ENCODE assay signal across 8 cellular contexts in genomic region chr1:154155282-154155681, GRCh38. TPM values are rescaled to one million over a fixed set of nuclear protein-coding genes. Genes with fewer than 3 reads are reported as not detected.
DNase-seq lines count a peak whose midpoint lies in the region; ATAC-seq and TF ChIP-seq lines count a peak whose summit lies in the region.

No MANE protein-coding gene starts in this region.

- H3K27me3 ChIP-seq in rectal smooth muscle tissue (ENCODE audit: control insufficient read depth, insufficient read depth, low read length): no peaks in the 10 kb centered on the region

- no peak overlapping the region for H3K4me3 Mint-ChIP-seq in WTC11
- H3K4me3 Mint-ChIP-seq in stimulated activated memory B cell treated with anti-CD40 and anti-IgM and Interleukin-4, amounts not matched to agents 10 μg/mL and 1 μg/mL and 100 μg/mL, for 72 hours: no peak overlapping the region

- H3K9ac ChIP-seq in rectal smooth muscle tissue (ENCODE audit: low read length): no peak overlapping the region

- peak overlapping the region; percentile 83 for H3K27ac ChIP-seq in rectal smooth muscle tissue (ENCODE audit: low read depth, low read length)

- H3K36me3 ChIP-seq in rectal smooth muscle tissue (ENCODE audit: control insufficient read depth, insufficient read depth, low read length): peaks cover 6% of the 10 kb centered on the region

- DNase-seq in DMS79 treated with DMSO at 0.1 percent for 48 hours (lab: John Stamatoyannopoulos, UW): peak; percentile 31
- no peak for DNase-seq in WTC11 (ENCODE audit: low spot score)
- DNase-seq in glomerular endothelial cell (ENCODE audit: extremely low read depth, low read depth, low spot score): peak; percentile 83
- no peak for DNase-seq in GM20000 (ENCODE audit: low spot score)

- H3K4me3 ChIP-seq in rectal smooth muscle tissue (ENCODE audit: low read length): peak overlapping the region; percentile 17

- H3K27ac Mint-ChIP-seq in WTC11: peak overlapping the region; percentile 88
- H3K27ac Mint-ChIP-seq in stimulated activated memory B cell treated with anti-CD40 and anti-IgM and Interleukin-4, amounts not matched to agents 10 μg/mL and 1 μg/mL and 100 μg/mL, for 72 hours: no peak overlapping the region

- peaks cover 10% of the 10 kb centered on the region for H3K4me1 ChIP-seq in rectal smooth muscle tissue (ENCODE audit: control insufficient read depth, insufficient read depth, low read length)

- no peaks in the 10 kb centered on the region for H3K27me3 Mint-ChIP-seq in WTC11 (ENCODE audit: low read depth)
- H3K27me3 Mint-ChIP-seq in stimulated activated memory B cell treated with anti-CD40 and anti-IgM and Interleukin-4, amounts not matched to agents 10 μg/mL and 1 μg/mL and 100 μg/mL, for 72 hours: no peaks in the 10 kb centered on the region

- POLR2A ChIA-PET in WTC11 (lab: Charles Lee): interaction anchor here (1.5 kb wide), 1 partner anchor 16 kb away, joined by 5 read pairs; no protein-coding TSS in a partner anchor

- peaks cover 19% of the 10 kb centered on the region for H3K4me1 Mint-ChIP-seq in WTC11
- peaks cover 25% of the 10 kb centered on the region for H3K4me1 Mint-ChIP-seq in stimulated activated memory B cell treated with anti-CD40 and anti-IgM and Interleukin-4, amounts not matched to agents 10 μg/mL and 1 μg/mL and 100 μg/mL, for 72 hours

- TF ChIP-seq CTCF in WTC11 (IDR thresholded peaks at IDR 0.05) (no peak), GM20000 (IDR thresholded peaks at IDR 0.05; ENCODE audit: extremely low read depth, missing control alignments) (no peak)

- H3K9me3 Mint-ChIP-seq in WTC11: peaks cover 3% of the 10 kb centered on the region
- H3K9me3 Mint-ChIP-seq in stimulated activated memory B cell treated with anti-CD40 and anti-IgM and Interleukin-4, amounts not matched to agents 10 μg/mL and 1 μg/mL and 100 μg/mL, for 72 hours: peaks cover 3% of the 10 kb centered on the region

- CTCF ChIA-PET in WTC11 (lab: Charles Lee): interaction anchor here (0.8 to 1.1 kb wide), 2 partner anchors 116 to 179 kb away, joined by 3 read pairs; no protein-coding TSS in a partner anchor

- peaks cover 36% of the 10 kb centered on the region for H3K36me3 Mint-ChIP-seq in WTC11
- H3K36me3 Mint-ChIP-seq in stimulated activated memory B cell treated with anti-CD40 and anti-IgM and Interleukin-4, amounts not matched to agents 10 μg/mL and 1 μg/mL and 100 μg/mL, for 72 hours: peaks cover 46% of the 10 kb centered on the region

- no peak for ATAC-seq in WTC11
- no peak for ATAC-seq in stimulated activated memory B cell treated with anti-CD40 and anti-IgM and Interleukin-4, amounts not matched to agents 10 μg/mL and 1 μg/mL and 100 μg/mL, for 72 hours
- no peak for ATAC-seq in HG02623 (IDR thresholded peaks at IDR 0.05; ENCODE audit: unreplicated experiment)
- no peak for ATAC-seq in GM19023 (IDR thresholded peaks at IDR 0.05; ENCODE audit: unreplicated experiment)

TF ChIP-seq in WTC11, 78 proteins besides CTCF, POLR2A, EP300 and RAD21 (continues in another document):
- no peak for TF ChIP-seq E2F4 (CRISPR knock-in tag; IDR thresholded peaks at IDR 0.05; ENCODE audit: borderline replicate concordance, low read depth)
- no peak for TF ChIP-seq RORB (CRISPR knock-in tag; IDR thresholded peaks at IDR 0.05)
- TF ChIP-seq, protein P1, sequence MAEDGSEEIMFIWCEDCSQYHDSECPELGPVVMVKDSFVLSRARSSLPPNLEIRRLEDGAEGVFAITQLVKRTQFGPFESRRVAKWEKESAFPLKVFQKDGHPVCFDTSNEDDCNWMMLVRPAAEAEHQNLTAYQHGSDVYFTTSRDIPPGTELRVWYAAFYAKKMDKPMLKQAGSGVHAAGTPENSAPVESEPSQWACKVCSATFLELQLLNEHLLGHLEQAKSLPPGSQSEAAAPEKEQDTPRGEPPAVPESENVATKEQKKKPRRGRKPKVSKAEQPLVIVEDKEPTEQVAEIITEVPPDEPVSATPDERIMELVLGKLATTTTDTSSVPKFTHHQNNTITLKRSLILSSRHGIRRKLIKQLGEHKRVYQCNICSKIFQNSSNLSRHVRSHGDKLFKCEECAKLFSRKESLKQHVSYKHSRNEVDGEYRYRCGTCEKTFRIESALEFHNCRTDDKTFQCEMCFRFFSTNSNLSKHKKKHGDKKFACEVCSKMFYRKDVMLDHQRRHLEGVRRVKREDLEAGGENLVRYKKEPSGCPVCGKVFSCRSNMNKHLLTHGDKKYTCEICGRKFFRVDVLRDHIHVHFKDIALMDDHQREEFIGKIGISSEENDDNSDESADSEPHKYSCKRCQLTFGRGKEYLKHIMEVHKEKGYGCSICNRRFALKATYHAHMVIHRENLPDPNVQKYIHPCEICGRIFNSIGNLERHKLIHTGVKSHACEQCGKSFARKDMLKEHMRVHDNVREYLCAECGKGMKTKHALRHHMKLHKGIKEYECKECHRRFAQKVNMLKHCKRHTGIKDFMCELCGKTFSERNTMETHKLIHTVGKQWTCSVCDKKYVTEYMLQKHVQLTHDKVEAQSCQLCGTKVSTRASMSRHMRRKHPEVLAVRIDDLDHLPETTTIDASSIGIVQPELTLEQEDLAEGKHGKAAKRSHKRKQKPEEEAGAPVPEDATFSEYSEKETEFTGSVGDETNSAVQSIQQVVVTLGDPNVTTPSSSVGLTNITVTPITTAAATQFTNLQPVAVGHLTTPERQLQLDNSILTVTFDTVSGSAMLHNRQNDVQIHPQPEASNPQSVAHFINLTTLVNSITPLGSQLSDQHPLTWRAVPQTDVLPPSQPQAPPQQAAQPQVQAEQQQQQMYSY (CRISPR knock-in tag; IDR thresholded peaks at IDR 0.05): no peak
- TF ChIP-seq ZNF138 (CRISPR knock-in tag; conservative IDR thresholded peaks at IDR 0.05): no peak
- TF ChIP-seq, protein P2, sequence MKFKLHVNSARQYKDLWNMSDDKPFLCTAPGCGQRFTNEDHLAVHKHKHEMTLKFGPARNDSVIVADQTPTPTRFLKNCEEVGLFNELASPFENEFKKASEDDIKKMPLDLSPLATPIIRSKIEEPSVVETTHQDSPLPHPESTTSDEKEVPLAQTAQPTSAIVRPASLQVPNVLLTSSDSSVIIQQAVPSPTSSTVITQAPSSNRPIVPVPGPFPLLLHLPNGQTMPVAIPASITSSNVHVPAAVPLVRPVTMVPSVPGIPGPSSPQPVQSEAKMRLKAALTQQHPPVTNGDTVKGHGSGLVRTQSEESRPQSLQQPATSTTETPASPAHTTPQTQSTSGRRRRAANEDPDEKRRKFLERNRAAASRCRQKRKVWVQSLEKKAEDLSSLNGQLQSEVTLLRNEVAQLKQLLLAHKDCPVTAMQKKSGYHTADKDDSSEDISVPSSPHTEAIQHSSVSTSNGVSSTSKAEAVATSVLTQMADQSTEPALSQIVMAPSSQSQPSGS (CRISPR knock-in tag; IDR thresholded peaks at IDR 0.05; ENCODE audit: borderline replicate concordance, low read depth): no peak
- TF ChIP-seq EMX1 (CRISPR knock-in tag; IDR thresholded peaks at IDR 0.05): no peak
- no peak for TF ChIP-seq NFE2L1 (CRISPR knock-in tag; IDR thresholded peaks at IDR 0.05)
- TF ChIP-seq, protein P3, sequence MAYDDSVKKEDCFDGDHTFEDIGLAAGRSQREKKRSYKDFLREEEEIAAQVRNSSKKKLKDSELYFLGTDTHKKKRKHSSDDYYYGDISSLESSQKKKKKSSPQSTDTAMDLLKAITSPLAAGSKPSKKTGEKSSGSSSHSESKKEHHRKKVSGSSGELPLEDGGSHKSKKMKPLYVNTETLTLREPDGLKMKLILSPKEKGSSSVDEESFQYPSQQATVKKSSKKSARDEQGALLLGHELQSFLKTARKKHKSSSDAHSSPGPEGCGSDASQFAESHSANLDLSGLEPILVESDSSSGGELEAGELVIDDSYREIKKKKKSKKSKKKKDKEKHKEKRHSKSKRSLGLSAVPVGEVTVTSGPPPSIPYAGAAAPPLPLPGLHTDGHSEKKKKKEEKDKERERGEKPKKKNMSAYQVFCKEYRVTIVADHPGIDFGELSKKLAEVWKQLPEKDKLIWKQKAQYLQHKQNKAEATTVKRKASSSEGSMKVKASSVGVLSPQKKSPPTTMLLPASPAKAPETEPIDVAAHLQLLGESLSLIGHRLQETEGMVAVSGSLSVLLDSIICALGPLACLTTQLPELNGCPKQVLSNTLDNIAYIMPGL (CRISPR knock-in tag; IDR thresholded peaks at IDR 0.05): no peak
- TF ChIP-seq, protein P4, sequence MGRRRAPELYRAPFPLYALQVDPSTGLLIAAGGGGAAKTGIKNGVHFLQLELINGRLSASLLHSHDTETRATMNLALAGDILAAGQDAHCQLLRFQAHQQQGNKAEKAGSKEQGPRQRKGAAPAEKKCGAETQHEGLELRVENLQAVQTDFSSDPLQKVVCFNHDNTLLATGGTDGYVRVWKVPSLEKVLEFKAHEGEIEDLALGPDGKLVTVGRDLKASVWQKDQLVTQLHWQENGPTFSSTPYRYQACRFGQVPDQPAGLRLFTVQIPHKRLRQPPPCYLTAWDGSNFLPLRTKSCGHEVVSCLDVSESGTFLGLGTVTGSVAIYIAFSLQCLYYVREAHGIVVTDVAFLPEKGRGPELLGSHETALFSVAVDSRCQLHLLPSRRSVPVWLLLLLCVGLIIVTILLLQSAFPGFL (CRISPR knock-in tag; IDR thresholded peaks at IDR 0.05; ENCODE audit: borderline replicate concordance): no peak

RNA-seq across cellular contexts. Expression of gene NUP210L, which starts 0.4 kb away (rescaled TPM):
- total RNA-seq in WTC11 (2021): 0.02 to 0.09 TPM in 2 of 3 replicates, not detected in the other
- total RNA-seq in glomerular endothelial cell: not detected in 2 replicates

RNA-seq across cellular contexts. Expression of gene TPM3, which starts 36.6 kb away (rescaled TPM):
- 496 to 614 TPM (median 504 TPM) in 3 replicates for total RNA-seq in WTC11 (2021)
- total RNA-seq in glomerular endothelial cell: 712 and 835 TPM in 2 replicates

RNA-seq across cellular contexts. Expression of gene CFAP141, which starts 50.9 kb away (rescaled TPM):
- total RNA-seq in WTC11 (2021): not detected in 3 replicates
- not detected in 2 replicates for total RNA-seq in glomerular endothelial cell

Comparison
In these comparisons a context has a peak if more than half of its experiments do, and no peak if none do; other contexts are left out.
1. DNase-seq: peak in DMS79 treated with DMSO at 0.1 percent for 48 hours (single experiment) and glomerular endothelial cell (single experiment); none in WTC11 (single experiment) and GM20000 (single experiment).